Comparison of ENCODE assay signal across 1 cellular context in the genomic region with DNA sequence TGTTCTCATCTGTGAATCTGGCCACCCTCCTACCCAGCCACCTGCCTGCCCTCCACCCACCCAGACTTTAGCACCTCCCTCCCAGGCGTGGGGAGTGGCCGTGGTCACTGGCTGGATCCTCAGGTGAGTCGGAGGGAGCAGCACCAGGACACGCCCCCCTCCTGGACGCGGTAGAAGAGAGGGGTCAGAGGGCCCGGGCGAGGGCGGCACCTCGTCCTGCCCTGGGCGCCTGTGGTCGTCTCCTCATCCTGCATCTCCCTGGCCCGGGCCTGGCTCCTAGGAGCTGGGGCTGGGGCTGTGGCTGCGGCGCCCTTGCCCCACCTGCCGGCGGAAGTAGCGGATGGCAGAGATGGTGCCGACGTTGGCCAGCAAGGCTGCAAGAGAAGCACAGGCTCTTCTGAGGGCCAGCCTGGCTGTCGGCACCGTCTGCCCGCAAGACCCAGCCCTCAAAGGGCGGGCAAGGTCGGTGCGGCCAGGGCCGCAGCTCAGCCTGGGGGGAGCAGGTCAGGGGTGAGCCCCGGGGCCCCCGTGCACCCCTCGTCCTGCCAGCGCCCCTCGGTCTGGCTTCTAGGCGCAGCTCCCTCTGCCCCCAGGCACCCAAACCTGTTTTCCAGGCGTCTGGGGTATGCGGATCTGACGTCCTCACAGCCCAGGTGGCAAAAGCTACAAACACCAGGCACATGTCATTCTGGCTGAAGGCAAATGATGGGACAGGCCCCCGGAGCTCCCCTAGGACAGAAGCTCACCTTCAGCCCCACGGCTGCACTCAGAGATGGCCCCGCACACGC.
TF ChIP-seq lines count a peak whose summit lies in the region.

No MANE protein-coding gene starts in this region.

TF ChIP-seq in GM12878, 131 proteins besides CTCF, POLR2A, EP300 and RAD21 (continued from another document):
- TF ChIP-seq CUX1 (IDR thresholded peaks at IDR 0.05; ENCODE audit: insufficient replicate concordance, low read depth, low read length) (no peak), SUZ12 (IDR thresholded peaks at IDR 0.05; ENCODE audit: unreplicated experiment) (no peak), NFIC (IDR thresholded peaks at IDR 0.05; ENCODE audit: low read depth, low read length) (no peak), NFXL1 (IDR thresholded peaks at IDR 0.05; ENCODE audit: borderline replicate concordance) (no peak)
- TF ChIP-seq, protein P1, sequence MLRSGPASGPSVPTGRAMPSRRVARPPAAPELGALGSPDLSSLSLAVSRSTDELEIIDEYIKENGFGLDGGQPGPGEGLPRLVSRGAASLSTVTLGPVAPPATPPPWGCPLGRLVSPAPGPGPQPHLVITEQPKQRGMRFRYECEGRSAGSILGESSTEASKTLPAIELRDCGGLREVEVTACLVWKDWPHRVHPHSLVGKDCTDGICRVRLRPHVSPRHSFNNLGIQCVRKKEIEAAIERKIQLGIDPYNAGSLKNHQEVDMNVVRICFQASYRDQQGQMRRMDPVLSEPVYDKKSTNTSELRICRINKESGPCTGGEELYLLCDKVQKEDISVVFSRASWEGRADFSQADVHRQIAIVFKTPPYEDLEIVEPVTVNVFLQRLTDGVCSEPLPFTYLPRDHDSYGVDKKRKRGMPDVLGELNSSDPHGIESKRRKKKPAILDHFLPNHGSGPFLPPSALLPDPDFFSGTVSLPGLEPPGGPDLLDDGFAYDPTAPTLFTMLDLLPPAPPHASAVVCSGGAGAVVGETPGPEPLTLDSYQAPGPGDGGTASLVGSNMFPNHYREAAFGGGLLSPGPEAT (IDR thresholded peaks at IDR 0.05; ENCODE audit: low read depth): no peak
TF ChIP-seq in GM12878: peak in this region for 4.
